Comparison of ENCODE assay signal across 20 cellular contexts in the genomic region with DNA sequence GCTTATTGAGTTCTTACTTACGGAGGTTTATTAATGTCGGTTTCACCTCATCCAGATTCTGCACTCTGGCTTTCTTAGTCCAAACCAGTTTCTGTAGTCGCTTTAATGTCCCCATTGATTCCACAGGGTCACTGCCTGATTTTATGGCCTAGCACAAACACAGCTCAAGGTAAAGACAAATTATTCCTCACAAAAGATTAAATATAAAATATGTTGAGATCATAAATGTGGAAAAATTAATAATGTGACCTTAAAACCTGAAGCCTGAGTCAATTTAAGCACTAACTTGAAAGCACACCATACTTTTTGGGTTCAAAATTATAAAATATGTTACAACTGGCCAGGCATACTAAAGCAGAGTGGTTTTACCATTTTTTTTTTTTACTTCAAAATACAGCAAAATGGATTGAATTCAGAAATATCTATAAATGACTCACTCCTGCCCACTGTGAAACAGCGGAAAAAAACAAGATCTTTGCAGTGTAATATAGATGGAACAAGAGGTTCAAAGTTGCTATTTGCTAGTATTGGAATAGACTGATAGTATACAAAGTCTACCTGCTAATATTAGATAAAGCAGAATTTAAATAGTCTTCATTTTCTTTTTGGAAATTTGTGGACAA. TPM values are rescaled to one million over a fixed set of nuclear protein-coding genes. Genes with fewer than 3 reads are reported as not detected.
"Had no signal": no experiment of that assay in that cellular context is flagged by ENCODE, and none has a peak within 500 bp of the region (broad histone marks: within the 10 kb centered on the region; RNA-seq: fewer than 3 reads in every experiment).

No MANE protein-coding gene starts in this region.

- H3K36me3 ChIP-seq: esophagus muscularis mucosa, gastrocnemius medialis, ovary, prostate gland, tibial artery had no signal

- H3K9me3 ChIP-seq: esophagus muscularis mucosa, gastrocnemius medialis, ovary, prostate gland, tibial artery had no signal

- H3K27me3 ChIP-seq: dorsolateral prefrontal cortex, esophagus muscularis mucosa, gastrocnemius medialis, ovary, tibial artery had no signal

- H3K27me3 Mint-ChIP-seq: brain; effector memory CD8-positive, alpha-beta T cell; naive thymus-derived CD8-positive, alpha-beta T cell had no signal

- H3K27ac Mint-ChIP-seq: brain; mesothelial cell of epicardium; T-helper 1 cell treated with Interleukin-12 subunit alpha and Interleukin-12 subunit beta and Interleukin-4 antibody, amounts not matched to agents 30 μg/mL and 1 μg/mL, for 36 hours had no signal

- H3K4me3 ChIP-seq: dorsolateral prefrontal cortex, esophagus muscularis mucosa, gastrocnemius medialis, ovary, prostate gland, tibial artery had no signal

- DNase-seq: activated CD4-positive, alpha-beta T cell treated with anti-CD3 and anti-CD28 coated beads, Interleukin-2, amount 50 U/mL, for 48 hours; activated naive CD4-positive, alpha-beta T cell treated with Interleukin-2 at 50 U/mL for 16 hours; dorsolateral prefrontal cortex; effector memory CD8-positive, alpha-beta T cell; gastrocnemius medialis; hypothalamus; left ventricle myocardium superior; mammary epithelial cell; naive thymus-derived CD8-positive, alpha-beta T cell; ovary; stimulated activated CD4-positive, alpha-beta T cell treated with anti-CD3 and anti-CD28 coated beads, Interleukin-2, amount 100 ng/mL, for 48 hours; stimulated activated naive CD4-positive, alpha-beta T cell treated with Interleukin-2 at 50 U/mL for 16 hours; T1000; tibial artery had no signal

- H3K4me1 Mint-ChIP-seq: brain had no signal

- H3K27ac ChIP-seq: dorsolateral prefrontal cortex, esophagus muscularis mucosa, gastrocnemius medialis, ovary, prostate gland, tibial artery had no signal

- H3K9me3 Mint-ChIP-seq: effector memory CD8-positive, alpha-beta T cell had no signal

- H3K4me3 Mint-ChIP-seq: brain; effector memory CD8-positive, alpha-beta T cell; mesothelial cell of epicardium; naive thymus-derived CD8-positive, alpha-beta T cell; T-helper 1 cell treated with Interleukin-12 subunit alpha and Interleukin-12 subunit beta and Interleukin-4 antibody, amounts not matched to agents 30 μg/mL and 1 μg/mL, for 36 hours had no signal

- H3K36me3 Mint-ChIP-seq: brain, mesothelial cell of epicardium had no signal

- H3K4me1 ChIP-seq: esophagus muscularis mucosa, gastrocnemius medialis, prostate gland, tibial artery had no signal

- ATAC-seq: effector memory CD8-positive, alpha-beta T cell; gastrocnemius medialis; left ventricle myocardium superior; naive thymus-derived CD8-positive, alpha-beta T cell had no signal

RNA-seq across cellular contexts. Expression of a gene that starts 37.6 kb away (rescaled TPM):
- total RNA-seq: mammary epithelial cell, SK-MEL-5 had no signal
- polyA plus RNA-seq: mammary epithelial cell had no signal
